Comparison of ENCODE assay signal across 10 cellular contexts in genomic region chr10:73601486-73601921, GRCh38. TPM values are rescaled to one million over a fixed set of nuclear protein-coding genes. Genes with fewer than 3 reads are reported as not detected.
A peak's percentile ranks its signal among the peaks of the same experiment; 100 is the strongest.
DNase-seq lines count a peak whose midpoint lies in the region; ATAC-seq and TF ChIP-seq lines count a peak whose summit lies in the region.
"Had no signal": no experiment of that assay in that cellular context is flagged by ENCODE, and none has a peak within 500 bp of the region (broad histone marks: within the 10 kb centered on the region; RNA-seq: fewer than 3 reads in every experiment).

No MANE protein-coding gene starts in this region.

- WGBS in upper lobe of left lung, 2 donors: 50 to 74% methylated on average over 3 of the region's 3 CpGs

- H3K36me3 ChIP-seq in upper lobe of left lung: no peaks in the 10 kb centered on the region

- TF ChIP-seq CTCF in upper lobe of left lung (IDR thresholded peaks at IDR 0.05): no peak

- ATAC-seq in upper lobe of left lung (ENCODE audit: low FRiP score in 2 of 2) (peak; percentile 50 to 92), GM19455 (IDR thresholded peaks at IDR 0.05; ENCODE audit: unreplicated experiment) (no peak), GM21786 (IDR thresholded peaks at IDR 0.05; ENCODE audit: unreplicated experiment) (no peak), GM19023 (IDR thresholded peaks at IDR 0.05; ENCODE audit: unreplicated experiment) (no peak)
- ATAC-seq: natural killer cell had no signal

- H3K9me3 ChIP-seq in upper lobe of left lung: no peaks in the 10 kb centered on the region

- H3K27ac ChIP-seq in upper lobe of left lung: peak overlapping the region; percentile 9 to 56 (median 54)

- DNase-seq in NCI-H187 treated with DMSO at 0.1 percent for 48 hours (lab: John Stamatoyannopoulos, UW): peak; percentile 17
- no peak for DNase-seq in NCI-H187 (lab: John Stamatoyannopoulos, UW)
- peak; percentile 6 for DNase-seq in SHP77 treated with DMSO at 0.1 percent for 48 hours (lab: John Stamatoyannopoulos, UW)
- DNase-seq in left kidney (ENCODE audit: low read depth, low spot score): peak; percentile 73
- peak in 1 of 2 donors; percentile 82 for DNase-seq in upper lobe of left lung
- DNase-seq: effector memory CD4-positive, alpha-beta T cell; natural killer cell had no signal

- peak in 1 of 4 donors; percentile 56 for TF ChIP-seq EP300 in upper lobe of left lung (IDR thresholded peaks at IDR 0.05)

- H3K4me3 ChIP-seq in upper lobe of left lung: no peak overlapping the region

- TF ChIP-seq POLR2A in upper lobe of left lung (IDR thresholded peaks at IDR 0.05): peak in 1 of 4 donors; percentile 35

- H3K27me3 ChIP-seq in upper lobe of left lung: no peaks in the 10 kb centered on the region

- peaks cover 0 to 4% (median 0%) of the 10 kb centered on the region in 4 donors for H3K4me1 ChIP-seq in upper lobe of left lung

RNA-seq across cellular contexts. Expression of gene USP54, which starts 10.4 kb away (rescaled TPM):
- total RNA-seq in upper lobe of left lung: 100 to 1,000 TPM in 4 of 6 donors, 10 to 100 TPM in 2; 67.9 to 188 (median 120) TPM

RNA-seq across cellular contexts. Expression of gene MYOZ1, which starts 39.8 kb away (rescaled TPM):
- 1 to 10 TPM in 2 of 6 donors, under 1 TPM in 1, not detected in 3; 0.46 to 3.5 (median 2.6) TPM for total RNA-seq in upper lobe of left lung
- total RNA-seq: natural killer cell had no signal

RNA-seq across cellular contexts. Expression of gene SYNPO2L, which starts 54.3 kb away (rescaled TPM):
- total RNA-seq in upper lobe of left lung: under 1 TPM in 3 of 6 donors, not detected in 3; 0.54 to 0.84 (median 0.78) TPM
- total RNA-seq: natural killer cell had no signal

Comparison
In these comparisons a context has a peak if more than half of its experiments do, and no peak if none do; other contexts are left out.
1. DNase-seq: peak in NCI-H187 treated with DMSO at 0.1 percent for 48 hours (single experiment), SHP77 treated with DMSO at 0.1 percent for 48 hours (single experiment) and left kidney (single experiment); none in NCI-H187 (0 of 2).
2. ATAC-seq: peak in upper lobe of left lung (2 of 2); none in GM19455 (single experiment), GM21786 (single experiment) and GM19023 (single experiment).